In genomic region chr13:43878897-43879322, GRCh38 we compare ENCODE assay signal across 1 cellular context.
TF ChIP-seq lines count a peak whose summit lies in the region.

No MANE protein-coding gene starts in this region.

TF ChIP-seq in HepG2, 621 proteins besides CTCF, POLR2A, EP300 and RAD21 (continued from another document):
- no peak for TF ChIP-seq HNF1A (IDR thresholded peaks at IDR 0.05; ENCODE audit: low read depth)
- no peak for TF ChIP-seq HNF1A (CRISPR knock-in tag; IDR thresholded peaks at IDR 0.05; ENCODE audit: borderline replicate concordance)
- no peak for TF ChIP-seq ZNF619 (CRISPR knock-in tag; IDR thresholded peaks at IDR 0.05)
- TF ChIP-seq GABPA (IDR thresholded peaks at IDR 0.05; ENCODE audit: low read depth, low read length): 0 out of 2 replicates have a peak, but pooled peaks have one; percentile 14
- TF ChIP-seq GABPA (CRISPR knock-in tag; IDR thresholded peaks at IDR 0.05; ENCODE audit: low read depth): peak; percentile 53; the same call in 1 of the 2 replicates
- TF ChIP-seq HOXA7 (CRISPR knock-in tag; IDR thresholded peaks at IDR 0.05): no peak
- no peak for TF ChIP-seq FOXC1 (CRISPR knock-in tag; IDR thresholded peaks at IDR 0.05; ENCODE audit: borderline replicate concordance)
- no peak for TF ChIP-seq TBX2 (CRISPR knock-in tag; IDR thresholded peaks at IDR 0.05; ENCODE audit: borderline replicate concordance)
- TF ChIP-seq ZNF431 (CRISPR knock-in tag; IDR thresholded peaks at IDR 0.05; ENCODE audit: borderline replicate concordance, low read depth): no peak
- no peak for TF ChIP-seq ZNF556 (CRISPR knock-in tag; IDR thresholded peaks at IDR 0.05; ENCODE audit: borderline replicate concordance)
TF ChIP-seq in HepG2: peak in this region for 20.
